Comparison of ENCODE assay signal across 11 cellular contexts in the genomic region with DNA sequence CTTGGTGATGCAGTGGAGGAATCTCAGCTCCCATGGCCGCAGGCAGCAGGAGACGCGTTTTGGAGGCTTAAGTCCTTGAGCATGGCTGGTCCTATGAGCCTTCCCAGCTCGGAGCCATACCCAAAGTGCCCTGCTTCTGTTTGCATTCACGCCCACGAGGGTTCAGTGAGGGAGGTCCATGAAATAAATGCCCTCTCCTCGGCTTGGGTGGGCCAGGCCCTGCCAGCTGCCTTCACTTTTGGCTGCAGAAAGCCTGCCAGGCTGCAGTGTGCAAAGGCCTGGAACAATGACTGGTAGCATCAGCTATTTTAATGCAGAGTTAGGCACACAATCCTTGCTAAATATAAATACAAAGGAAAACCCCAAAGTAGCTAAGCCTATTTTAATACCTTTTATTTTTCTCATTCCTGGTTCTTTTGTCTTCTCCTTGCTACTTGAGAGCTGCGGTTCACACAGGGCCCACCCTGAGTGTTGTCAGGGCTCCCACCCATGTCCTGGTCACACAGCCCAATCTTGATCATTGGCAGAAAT. TPM values are rescaled to one million over a fixed set of nuclear protein-coding genes. Genes with fewer than 3 reads are reported as not detected.
DNase-seq lines count a peak whose midpoint lies in the region; ATAC-seq, FAIRE-seq and TF ChIP-seq lines count a peak whose summit lies in the region.
"Had no signal": no experiment of that assay in that cellular context is flagged by ENCODE, and none has a peak within 500 bp of the region (broad histone marks: within the 10 kb centered on the region; RNA-seq: fewer than 3 reads in every experiment).

No MANE protein-coding gene starts in this region.

- TF ChIP-seq CTCF in 22Rv1 (IDR thresholded peaks at IDR 0.05) (no peak), GM23338 (conservative IDR thresholded peaks at IDR 0.05; ENCODE audit: low read depth in 2 of 2) (no peak), GM12878 (IDR thresholded peaks at IDR 0.05 in 2 of 3, conservative IDR thresholded peaks at IDR 0.05 in 1 of 3; ENCODE audit: control insufficient read depth in 2 of 3, extremely low read depth in 1 of 3, insufficient read depth in 1 of 3, low read depth in 3 of 3, low read length in 3 of 3) (no peak)

- 12% methylated on average over 8 of the region's 8 CpGs for WGBS in GM12878 (ENCODE audit: insufficient coverage, insufficient replicate concordance, low lambda C conversion rate, missing lambda C conversion rate)

- SMC1A ChIA-PET in GM12878 (lab: Charles Lee; ENCODE audit: uncharacterized antibody, unreplicated experiment), result interaction anchor here (0.7 to 4.6 kb wide), 8 partner anchors 9 to 125 kb away, joined by 3 to 39 read pairs (median 8); a partner anchor contains a TSS

- no peak for DNase-seq in GM23338 (ENCODE audit: low spot score)
- DNase-seq in GM12878 (ENCODE audit: low read depth, low spot score), result no peak
- no peak for DNase-seq in naive thymus-derived CD8-positive, alpha-beta T cell
- no peak for DNase-seq in stimulated activated CD8-positive, alpha-beta memory T cell treated with anti-CD3 and anti-CD28 coated beads, Interleukin-4, amount 100 ng/mL, for 48 hours
- no peak for DNase-seq in NCI-H446 (lab: John Stamatoyannopoulos, UW)
- no peak for DNase-seq in GM12892 (ENCODE audit: insufficient read length)
- DNase-seq: activated CD8-positive, alpha-beta memory T cell treated with anti-CD3 and anti-CD28 coated beads, Interleukin-2, amount 50 U/mL, for 4 hours; brain microvascular endothelial cell had no signal

- peak overlapping the region; percentile 70 for H3K4me3 Mint-ChIP-seq in GM23338
- H3K4me3 Mint-ChIP-seq in naive thymus-derived CD8-positive, alpha-beta T cell, result peak overlapping the region in 8 of 10 donors; percentile 58 to 96 (median 74)

- ATAC-seq in GM23338, result peak; percentile 23
- ATAC-seq in GM12878, result no peak
- ATAC-seq in naive thymus-derived CD8-positive, alpha-beta T cell, result no peak
- ATAC-seq in HG02759 (IDR thresholded peaks at IDR 0.05; ENCODE audit: unreplicated experiment), result no peak

- TF ChIP-seq POLR2A in GM12878 (IDR thresholded peaks at IDR 0.05; ENCODE audit: low read depth, low read length), result no peak
- TF ChIP-seq POLR2A in GM12892 (IDR thresholded peaks at IDR 0.05; ENCODE audit: low read depth, low read length), result no peak

- no peak overlapping the region for H3K9ac ChIP-seq in GM12878 (ENCODE audit: control insufficient read depth, insufficient read depth, low read length)

- H3K4me3 ChIP-seq in GM23338, result peak overlapping the region; percentile 86
- H3K4me3 ChIP-seq in GM12878, result no peak overlapping the region

- H3K4me1 Mint-ChIP-seq in GM23338, result peaks cover 37% of the 10 kb centered on the region
- H3K4me1 Mint-ChIP-seq in naive thymus-derived CD8-positive, alpha-beta T cell, result peaks cover 15 to 34% (median 25%) of the 10 kb centered on the region in 4 donors

- H3K4me1 ChIP-seq in GM23338 (ENCODE audit: insufficient read depth) (peaks cover 46% of the 10 kb centered on the region), GM12878 (ENCODE audit: control insufficient read depth, insufficient read depth, low read length) (peaks cover 23% of the 10 kb centered on the region)

- H3K36me3 ChIP-seq in GM23338 (ENCODE audit: insufficient read depth) (no peaks in the 10 kb centered on the region), GM12878 (ENCODE audit: control insufficient read depth in 2 of 2, insufficient read depth in 2 of 2, low read length in 1 of 2) (no peaks in the 10 kb centered on the region)
- H3K36me3 ChIP-seq: brain microvascular endothelial cell had no signal

- intact Hi-C loops in GM12878 (cut with micrococcal nuclease; ENCODE audit: unreplicated experiment), result loop anchor here (2.0 to 10.0 kb wide), 3 partner anchors 47 to 645 kb away; a partner anchor contains a TSS

- TF ChIP-seq RAD21 in GM12878 (IDR thresholded peaks at IDR 0.05; ENCODE audit: insufficient read depth, low read depth, low read length), result no peak

- peak overlapping the region; percentile 96 for H3K4me2 ChIP-seq in GM23338
- peak overlapping the region; percentile 89 for H3K4me2 ChIP-seq in GM12878 (ENCODE audit: control insufficient read depth, insufficient read depth)

- no peak for FAIRE-seq in GM12878 (lab: Jason Lieb, UNC)
- no peak for FAIRE-seq in GM12892 (lab: Jason Lieb, UNC)

- H3K27ac Mint-ChIP-seq in GM23338, result no peak overlapping the region
- H3K27ac Mint-ChIP-seq in naive thymus-derived CD8-positive, alpha-beta T cell, result peak overlapping the region in 2 of 10 donors; percentile 5 to 71

- peaks cover 35% of the 10 kb centered on the region for H3F3A ChIP-seq in GM23338 (replicated peaks; ENCODE audit: low read depth)

- H3K27ac ChIP-seq in 22Rv1 (peak overlapping the region; percentile 90; the same call in 1 of the 2 replicates), GM23338 (ENCODE audit: low read depth) (peak overlapping the region; percentile 36; the same call in 1 of the 2 replicates), GM12878 (ENCODE audit: control insufficient read depth, insufficient read depth) (no peak overlapping the region)
- H3K27ac ChIP-seq: brain microvascular endothelial cell had no signal

- peaks cover 3% of the 10 kb centered on the region; the same call in 1 of the 3 replicates for H3K36me3 Mint-ChIP-seq in GM23338 (ENCODE audit: low read depth)
- H3K36me3 Mint-ChIP-seq in naive thymus-derived CD8-positive, alpha-beta T cell, result no peaks in the 10 kb centered on the region
- H3K36me3 Mint-ChIP-seq: CD14-positive monocyte had no signal

- peaks cover 9% of the 10 kb centered on the region; the same call in 2 of the 3 replicates for H3K9me3 Mint-ChIP-seq in GM23338
- H3K9me3 Mint-ChIP-seq in naive thymus-derived CD8-positive, alpha-beta T cell, result no peaks in the 10 kb centered on the region

- H4K20me1 ChIP-seq in GM23338 (replicated peaks; ENCODE audit: insufficient read depth), result no peaks in the 10 kb centered on the region
- no peaks in the 10 kb centered on the region for H4K20me1 ChIP-seq in GM12878 (ENCODE audit: control insufficient read depth, insufficient read depth)

- in situ Hi-C loops in GM12878 (cut with MboI), result no loop called here

- POLR2A ChIA-PET in GM12878 (lab: Charles Lee), result interaction anchor here (0.7 to 6.0 kb wide), 10 partner anchors 8 to 133 kb away, joined by 3 to 37 read pairs (median 4); a partner anchor contains a TSS
- POLR2A ChIA-PET in naive thymus-derived CD8-positive, alpha-beta T cell (lab: Charles Lee), result interaction anchor here (0.5 to 4.9 kb wide), 7 partner anchors 9 to 126 kb away, joined by 3 to 55 read pairs (median 18); a partner anchor contains a TSS

- no TSS peak for BruUV-seq in GM12878 (replicated peaks; lab: Mats Ljungman, UMichigan)

- no peaks in the 10 kb centered on the region for H3K9me3 ChIP-seq in GM12878 (replicated peaks; ENCODE audit: control insufficient read depth, insufficient read depth, low read length)

- H3K27me3 ChIP-seq in GM23338 (ENCODE audit: insufficient read depth) (peaks cover 17% of the 10 kb centered on the region), GM12878 (replicated peaks in 1 of 2; ENCODE audit: control insufficient read depth in 2 of 2, insufficient read depth in 2 of 2, low read length in 1 of 2) (no peaks in the 10 kb centered on the region)
- H3K27me3 ChIP-seq: brain microvascular endothelial cell had no signal

- TF ChIP-seq EP300 in GM12878 (IDR thresholded peaks at IDR 0.05; ENCODE audit: borderline replicate concordance in 1 of 2, control insufficient read depth in 1 of 2, low read depth in 2 of 2, low read length in 2 of 2), result no peak

- H2AFZ ChIP-seq in GM23338 (no peak overlapping the region), GM12878 (ENCODE audit: control insufficient read depth, low read depth, low read length) (peak overlapping the region; percentile 55)

- H3K79me2 ChIP-seq in GM23338 (replicated peaks; ENCODE audit: insufficient read depth) (no peaks in the 10 kb centered on the region), GM12878 (ENCODE audit: control insufficient read depth, insufficient read depth, low read length) (no peaks in the 10 kb centered on the region)

- H3K27me3 Mint-ChIP-seq in GM23338 (ENCODE audit: insufficient read depth, low read depth, poor library complexity), result peaks cover 18% of the 10 kb centered on the region
- no peaks in the 10 kb centered on the region for H3K27me3 Mint-ChIP-seq in naive thymus-derived CD8-positive, alpha-beta T cell

- CTCF ChIA-PET in GM12878 (lab: Yijun Ruan, JAX), result interaction anchor here (2.1 to 6.5 kb wide), 4 partner anchors 9 to 125 kb away, joined by 11 to 96 read pairs (median 32); no protein-coding TSS in a partner anchor

- RAD21 ChIA-PET in GM12878 (lab: Charles Lee; ENCODE audit: unreplicated experiment), result interaction anchor here (2.2 to 6.3 kb wide), 4 partner anchors 14 to 50 kb away, joined by 6 to 56 read pairs (median 18); a partner anchor contains a TSS

- no peaks in the 10 kb centered on the region for H3K9me2 ChIP-seq in GM23338 (ENCODE audit: insufficient read depth)

TF ChIP-seq in GM23338, 12 proteins besides CTCF, POLR2A, EP300 and RAD21 (continues in another document):
- TF ChIP-seq NANOG (IDR thresholded peaks at IDR 0.05; ENCODE audit: borderline replicate concordance), result no peak
- no peak for TF ChIP-seq STAT1 (IDR thresholded peaks at IDR 0.05; ENCODE audit: unreplicated experiment)

TF ChIP-seq in GM12878, 131 proteins besides CTCF, POLR2A, EP300 and RAD21 (continues in another document):
- TF ChIP-seq CEBPB (IDR thresholded peaks at IDR 0.05; ENCODE audit: borderline replicate concordance in 1 of 2, low read depth in 2 of 2, low read length in 2 of 2), result no peak

RNA-seq across cellular contexts. Expression of a gene that starts 49.4 kb away (rescaled TPM):
- total RNA-seq in GM23338 (2014; rRNA removed; shearing (Covaris generic)), result 913 and 938 TPM in 2 replicates
- 2,407 and 2,643 TPM in 2 replicates for polyA plus RNA-seq in GM23338 (2016; fragmentation: Nextera tagmentation; extraction: Ambion mirVana)
- total RNA-seq in GM12878 (2013; cell fraction: nucleolus; rRNA removed), result 42.3 and 42.8 TPM in 2 replicates
- 215 and 235 TPM in 2 replicates for total RNA-seq in GM12878 (2014; rRNA removed)
- total RNA-seq in GM12878 (2014; rRNA removed; fragmentation: Illumina TruSeq; extraction: Trizol), result 204 and 215 TPM in 2 replicates
- total RNA-seq in GM12878 (2021), result 335 and 346 TPM in 2 replicates
- polyA plus RNA-seq in GM12878 (2011; ENCODE audit: low read depth), result 230 TPM
- 441 and 486 TPM in 2 replicates for polyA plus RNA-seq in GM12878 (2011; rRNA removed)
- 386 and 490 TPM in 2 replicates for polyA plus RNA-seq in GM12878 (2011; cell fraction: cytosol; rRNA removed)
- polyA plus RNA-seq in GM12878 (2011; cell fraction: nucleus; rRNA removed), result 137 and 158 TPM in 2 replicates
- 266 TPM in 2 replicates for polyA plus RNA-seq in GM12878 (2012)
- polyA plus RNA-seq in GM12878 (2014; fragmentation: Illumina TruSeq; extraction: Trizol), result 379 and 386 TPM in 2 replicates
- 100 to 1,000 TPM; 254 to 435 TPM for polyA plus RNA-seq in GM12878 (2014; fragmentation: Nextera tagmentation; extraction: Ambion mirVana)
- 366 and 425 TPM in 2 replicates for polyA plus RNA-seq in GM12878 (2014; rRNA removed)
- polyA plus RNA-seq in GM12878 (2016; fragmentation: Nextera tagmentation; extraction: Ambion mirVana), result 100 to 1,000 TPM; 401 to 421 TPM
- polyA minus RNA-seq in GM12878 (2011; rRNA and poly(A)+ RNA removed), result 64.2 and 65.1 TPM in 2 replicates
- polyA minus RNA-seq in GM12878 (2011; cell fraction: cytosol; rRNA and poly(A)+ RNA removed), result 60.9 and 73.5 TPM in 2 replicates
- 20.1 and 34.5 TPM in 2 replicates for polyA minus RNA-seq in GM12878 (2011; cell fraction: nucleus; rRNA and poly(A)+ RNA removed)
- 100 to 1,000 TPM; 440 to 444 TPM for total RNA-seq in naive thymus-derived CD8-positive, alpha-beta T cell
- polyA plus RNA-seq in naive thymus-derived CD8-positive, alpha-beta T cell, result 100 to 1,000 TPM; 736 to 904 (median 888) TPM
- polyA plus RNA-seq in GM12892 (2012; ENCODE audit: missing spikeins), result 266 TPM
